In genomic region chr7:14236834-14237233, GRCh38 we compare ENCODE assay signal across 25 cellular contexts.
"Had no signal": no experiment of that assay in that cellular context is flagged by ENCODE, and none has a peak within 500 bp of the region (broad histone marks: within the 10 kb centered on the region; RNA-seq: fewer than 3 reads in every experiment).

No MANE protein-coding gene starts in this region.

- H3K4me3 Mint-ChIP-seq: activated CD4-positive, alpha-beta memory T cell treated with anti-CD3 and anti-CD28 coated beads, Interleukin-2, amount 10 ng/mL, durations not matched to agents 7 days and 5 days; activated CD4-positive, alpha-beta T cell treated with anti-CD3 and anti-CD28 coated beads, Interleukin-2, amount 10 ng/mL, durations not matched to agents 7 days and 5 days; activated naive CD4-positive, alpha-beta T cell treated with anti-CD3 and anti-CD28 coated beads, Interleukin-2, amount 10 ng/mL, durations not matched to agents 7 days and 5 days; activated naive CD8-positive, alpha-beta T cell treated with anti-CD3 and anti-CD28 coated beads, Interleukin-2, amount 10 ng/mL, durations not matched to agents 7 days and 5 days; activated T-cell treated with anti-CD3 and anti-CD28 coated beads, Interleukin-2, amount 50 U/mL, for 24 hours; endodermal cell; naive thymus-derived CD8-positive, alpha-beta T cell; neural crest cell had no signal

- DNase-seq: activated CD4-positive, alpha-beta memory T cell treated with anti-CD3 and anti-CD28 coated beads, Interleukin-2, amount 10 ng/mL, durations not matched to agents 7 days and 5 days; activated CD4-positive, alpha-beta T cell treated with anti-CD3 and anti-CD28 coated beads, Interleukin-2, amount 10 ng/mL, durations not matched to agents 7 days and 5 days; activated CD4-positive, CD25-positive, alpha-beta regulatory T cell treated with anti-CD3 and anti-CD28 coated beads, Interleukin-2, amount 50 U/mL, for 72 hours; activated CD8-positive, alpha-beta memory T cell treated with anti-CD3 and anti-CD28 coated beads, Interleukin-2, amount 50 U/mL, for 48 hours; activated gamma-delta T cell; activated naive CD4-positive, alpha-beta T cell treated with anti-CD3 and anti-CD28 coated beads, Interleukin-2, amount 10 ng/mL, durations not matched to agents 7 days and 5 days; activated naive CD8-positive, alpha-beta T cell treated with anti-CD3 and anti-CD28 coated beads, Interleukin-2, amount 10 ng/mL, durations not matched to agents 7 days and 5 days; activated T-cell treated with anti-CD3 and anti-CD28 coated beads, Interleukin-2, amount 50 U/mL, for 24 hours; central memory CD4-positive, alpha-beta T cell; endodermal cell; gastrocnemius medialis; glutamatergic neuron; left ventricle myocardium superior; naive thymus-derived CD8-positive, alpha-beta T cell; nucleus accumbens; right cardiac atrium; spleen; stimulated activated naive CD4-positive, alpha-beta T cell treated with Interleukin-2 at 50 U/mL for 16 hours; T-helper 2 cell had no signal

- H3K27me3 Mint-ChIP-seq: activated CD4-positive, alpha-beta memory T cell treated with anti-CD3 and anti-CD28 coated beads, Interleukin-2, amount 10 ng/mL, durations not matched to agents 7 days and 5 days; activated CD4-positive, alpha-beta T cell treated with anti-CD3 and anti-CD28 coated beads, Interleukin-2, amount 10 ng/mL, durations not matched to agents 7 days and 5 days; activated naive CD4-positive, alpha-beta T cell treated with anti-CD3 and anti-CD28 coated beads, Interleukin-2, amount 10 ng/mL, durations not matched to agents 7 days and 5 days; activated naive CD8-positive, alpha-beta T cell treated with anti-CD3 and anti-CD28 coated beads, Interleukin-2, amount 10 ng/mL, durations not matched to agents 7 days and 5 days; activated T-cell treated with anti-CD3 and anti-CD28 coated beads, Interleukin-2, amount 50 U/mL, for 24 hours; naive thymus-derived CD8-positive, alpha-beta T cell had no signal

- H3K9me3 Mint-ChIP-seq: activated CD4-positive, alpha-beta memory T cell treated with anti-CD3 and anti-CD28 coated beads, Interleukin-2, amount 10 ng/mL, durations not matched to agents 7 days and 5 days; activated naive CD4-positive, alpha-beta T cell treated with anti-CD3 and anti-CD28 coated beads, Interleukin-2, amount 10 ng/mL, durations not matched to agents 7 days and 5 days; activated naive CD8-positive, alpha-beta T cell treated with anti-CD3 and anti-CD28 coated beads, Interleukin-2, amount 10 ng/mL, durations not matched to agents 7 days and 5 days; activated T-cell treated with anti-CD3 and anti-CD28 coated beads, Interleukin-2, amount 50 U/mL, for 24 hours; endodermal cell; naive thymus-derived CD8-positive, alpha-beta T cell; neural crest cell had no signal

- H3K79me2 ChIP-seq: parathyroid adenoma had no signal

- FAIRE-seq: islet of Langerhans had no signal

- H2AFZ ChIP-seq: parathyroid adenoma had no signal

- H3K27ac ChIP-seq: ascending aorta, esophagus muscularis mucosa, gastrocnemius medialis, parathyroid adenoma, spleen, tibial nerve had no signal

- H3K9ac ChIP-seq: parathyroid adenoma had no signal

- H3K4me1 Mint-ChIP-seq: activated CD4-positive, alpha-beta memory T cell treated with anti-CD3 and anti-CD28 coated beads, Interleukin-2, amount 10 ng/mL, durations not matched to agents 7 days and 5 days; activated CD4-positive, alpha-beta T cell treated with anti-CD3 and anti-CD28 coated beads, Interleukin-2, amount 10 ng/mL, durations not matched to agents 7 days and 5 days; activated naive CD4-positive, alpha-beta T cell treated with anti-CD3 and anti-CD28 coated beads, Interleukin-2, amount 10 ng/mL, durations not matched to agents 7 days and 5 days; activated naive CD8-positive, alpha-beta T cell treated with anti-CD3 and anti-CD28 coated beads, Interleukin-2, amount 10 ng/mL, durations not matched to agents 7 days and 5 days; naive thymus-derived CD8-positive, alpha-beta T cell had no signal

- ATAC-seq: gastrocnemius medialis; left ventricle myocardium superior; naive thymus-derived CD8-positive, alpha-beta T cell; right cardiac atrium had no signal

- H3K36me3 ChIP-seq: ascending aorta, esophagus muscularis mucosa, gastrocnemius medialis, spleen, tibial nerve had no signal

- H3K36me3 Mint-ChIP-seq: activated naive CD4-positive, alpha-beta T cell treated with anti-CD3 and anti-CD28 coated beads, Interleukin-2, amount 10 ng/mL, durations not matched to agents 7 days and 5 days; activated naive CD8-positive, alpha-beta T cell treated with anti-CD3 and anti-CD28 coated beads, Interleukin-2, amount 10 ng/mL, durations not matched to agents 7 days and 5 days; naive thymus-derived CD8-positive, alpha-beta T cell had no signal

- H3K9me3 ChIP-seq: ascending aorta, esophagus muscularis mucosa, gastrocnemius medialis, spleen, tibial nerve had no signal

- H3K27ac Mint-ChIP-seq: activated CD4-positive, alpha-beta memory T cell treated with anti-CD3 and anti-CD28 coated beads, Interleukin-2, amount 10 ng/mL, durations not matched to agents 7 days and 5 days; activated CD4-positive, alpha-beta T cell treated with anti-CD3 and anti-CD28 coated beads, Interleukin-2, amount 10 ng/mL, durations not matched to agents 7 days and 5 days; activated naive CD4-positive, alpha-beta T cell treated with anti-CD3 and anti-CD28 coated beads, Interleukin-2, amount 10 ng/mL, durations not matched to agents 7 days and 5 days; activated naive CD8-positive, alpha-beta T cell treated with anti-CD3 and anti-CD28 coated beads, Interleukin-2, amount 10 ng/mL, durations not matched to agents 7 days and 5 days; activated T-cell treated with anti-CD3 and anti-CD28 coated beads, Interleukin-2, amount 50 U/mL, for 24 hours; endodermal cell; naive thymus-derived CD8-positive, alpha-beta T cell had no signal

- H3K4me1 ChIP-seq: ascending aorta, esophagus muscularis mucosa, gastrocnemius medialis, parathyroid adenoma, spleen had no signal

- H3K27me3 ChIP-seq: ascending aorta, esophagus muscularis mucosa, gastrocnemius medialis, spleen, tibial nerve had no signal

- H3K4me3 ChIP-seq: ascending aorta, esophagus muscularis mucosa, gastrocnemius medialis, spleen, tibial nerve had no signal
